29 cellular contexts compared by ENCODE assay signal in genomic region chr6:14361297-14361696, GRCh38.
"Had no signal": no experiment of that assay in that cellular context is flagged by ENCODE, and none has a peak within 500 bp of the region (broad histone marks: within the 10 kb centered on the region; RNA-seq: fewer than 3 reads in every experiment).

No MANE protein-coding gene starts in this region.

- FAIRE-seq: TTC549 had no signal

- H3K27me3 Mint-ChIP-seq: naive thymus-derived CD4-positive, alpha-beta T cell; stimulated activated naive CD8-positive, alpha-beta T cell treated with anti-CD3 and anti-CD28 coated beads, Interleukin-15, amount 100 ng/mL, for 72 hours had no signal

- H3K36me3 ChIP-seq: breast epithelium, colonic mucosa, gastrocnemius medialis, left lung, ovary, prostate gland, tibial artery, upper lobe of right lung had no signal

- H3K27ac ChIP-seq: breast epithelium, colonic mucosa, dorsolateral prefrontal cortex, gastrocnemius medialis, left lung, ovary, prostate gland, tibial artery, upper lobe of right lung, VCaP had no signal

- H3K4me1 Mint-ChIP-seq: central memory CD8-positive, alpha-beta T cell; immature natural killer cell; naive thymus-derived CD4-positive, alpha-beta T cell had no signal

- ATAC-seq: activated naive CD4-positive, alpha-beta T cell treated with anti-CD3 and anti-CD28 coated beads, Interleukin-2, amount 50 U/mL, for 72 hours; activated T-cell treated with anti-CD3 and anti-CD28 coated beads, Interleukin-2, amount 50 U/mL, for 72 hours; gastrocnemius medialis; left lung; naive thymus-derived CD4-positive, alpha-beta T cell; stimulated activated naive CD8-positive, alpha-beta T cell treated with anti-CD3 and anti-CD28 coated beads, Interleukin-15, amount 100 ng/mL, for 72 hours; upper lobe of right lung had no signal

- H3K9me3 ChIP-seq: breast epithelium, colonic mucosa, gastrocnemius medialis, left lung, ovary, prostate gland, tibial artery, upper lobe of right lung had no signal

- H3K4me3 Mint-ChIP-seq: activated T-cell treated with anti-CD3 and anti-CD28 coated beads, Interleukin-2, amount 50 U/mL, for 72 hours; central memory CD8-positive, alpha-beta T cell; immature natural killer cell; naive thymus-derived CD4-positive, alpha-beta T cell; stimulated activated naive CD8-positive, alpha-beta T cell treated with anti-CD3 and anti-CD28 coated beads, Interleukin-15, amount 100 ng/mL, for 72 hours; T-helper 1 cell treated with Interleukin-12 subunit alpha and Interleukin-12 subunit beta and Interleukin-4 antibody, amounts not matched to agents 30 μg/mL and 1 μg/mL, for 36 hours had no signal

- DNase-seq: activated CD4-positive, alpha-beta T cell treated with anti-CD3 and anti-CD28 coated beads for 4 hours; activated CD4-positive, alpha-beta T cell treated with anti-CD3 and anti-CD28 coated beads, Interleukin-2, amount 50 U/mL, for 4 hours; activated naive CD4-positive, alpha-beta T cell; activated T-cell treated with anti-CD3 and anti-CD28 coated beads for 4 hours; activated T-cell treated with anti-CD3 and anti-CD28 coated beads, Interleukin-2, amount 50 U/mL, for 72 hours; colonic mucosa; dorsolateral prefrontal cortex; effector memory CD4-positive, alpha-beta T cell; gastrocnemius medialis; hypothalamus; immature natural killer cell; left lung; mammary epithelial cell; naive thymus-derived CD4-positive, alpha-beta T cell; ovary; stimulated activated CD4-positive, alpha-beta T cell treated with anti-CD3 and anti-CD28 coated beads, Interleukin-2, amount 100 ng/mL, for 48 hours; stimulated activated naive CD8-positive, alpha-beta T cell treated with anti-CD3 and anti-CD28 coated beads, Interleukin-15, amount 100 ng/mL, for 72 hours; substantia nigra; SW 1271; T-helper 9 cell; tibial artery; upper lobe of right lung had no signal

- H3K9me3 Mint-ChIP-seq: activated T-cell treated with anti-CD3 and anti-CD28 coated beads, Interleukin-2, amount 50 U/mL, for 72 hours; central memory CD8-positive, alpha-beta T cell; immature natural killer cell; stimulated activated naive CD8-positive, alpha-beta T cell treated with anti-CD3 and anti-CD28 coated beads, Interleukin-15, amount 100 ng/mL, for 72 hours; T-helper 1 cell treated with Interleukin-12 subunit alpha and Interleukin-12 subunit beta and Interleukin-4 antibody, amounts not matched to agents 30 μg/mL and 1 μg/mL, for 36 hours had no signal

- H3K4me1 ChIP-seq: breast epithelium, colonic mucosa, left lung, prostate gland had no signal

- H3K36me3 Mint-ChIP-seq: activated naive CD4-positive, alpha-beta T cell treated with anti-CD3 and anti-CD28 coated beads, Interleukin-2, amount 50 U/mL, for 72 hours; naive thymus-derived CD4-positive, alpha-beta T cell had no signal

- H3K27ac Mint-ChIP-seq: activated naive CD4-positive, alpha-beta T cell treated with anti-CD3 and anti-CD28 coated beads, Interleukin-2, amount 50 U/mL, for 72 hours; activated T-cell treated with anti-CD3 and anti-CD28 coated beads, Interleukin-2, amount 50 U/mL, for 72 hours; immature natural killer cell; naive thymus-derived CD4-positive, alpha-beta T cell; stimulated activated naive CD8-positive, alpha-beta T cell treated with anti-CD3 and anti-CD28 coated beads, Interleukin-15, amount 100 ng/mL, for 72 hours; T-helper 1 cell treated with Interleukin-12 subunit alpha and Interleukin-12 subunit beta and Interleukin-4 antibody, amounts not matched to agents 30 μg/mL and 1 μg/mL, for 36 hours had no signal

- H3K27me3 ChIP-seq: breast epithelium, colonic mucosa, dorsolateral prefrontal cortex, gastrocnemius medialis, left lung, ovary, tibial artery, upper lobe of right lung had no signal

- H3K4me3 ChIP-seq: breast epithelium, colonic mucosa, dorsolateral prefrontal cortex, gastrocnemius medialis, left lung, ovary, prostate gland, tibial artery, upper lobe of right lung had no signal
